ENCODE assay signal across 9 cellular contexts in genomic region chr20:845226-845868, GRCh38. TPM values are rescaled to one million over a fixed set of nuclear protein-coding genes. Genes with fewer than 3 reads are reported as not detected.
DNase-seq lines count a peak whose midpoint lies in the region; ATAC-seq and TF ChIP-seq lines count a peak whose summit lies in the region.
"Had no signal": no experiment of that assay in that cellular context is flagged by ENCODE, and none has a peak within 500 bp of the region (broad histone marks: within the 10 kb centered on the region; RNA-seq: fewer than 3 reads in every experiment).

No MANE protein-coding gene starts in this region.

- WGBS in right cardiac atrium, result 68% methylated on average over 50 of the region's 50 CpGs
- WGBS in mesendoderm (ENCODE audit: extremely low coverage, insufficient coverage, low lambda C conversion rate), result no CpG with 5 or more reads among the region's 50 CpGs

- no peak overlapping the region for H2BK120ac ChIP-seq in mesendoderm (ENCODE audit: low read depth, low read length)

- H3K4me2 ChIP-seq in mesendoderm (ENCODE audit: low read length), result peak overlapping the region; percentile 80

- H3K27ac ChIP-seq in right cardiac atrium (ENCODE audit: low read length) (no peak overlapping the region), ascending aorta (no peak overlapping the region), mesendoderm (ENCODE audit: low read depth, low read length) (no peak overlapping the region)

- no peak overlapping the region for H2BK5ac ChIP-seq in mesendoderm (ENCODE audit: low read length)

- ATAC-seq in right cardiac atrium (no peak), left ventricle myocardium superior (no peak), GM18867 (IDR thresholded peaks at IDR 0.05; ENCODE audit: unreplicated experiment) (no peak), HG03175 (IDR thresholded peaks at IDR 0.05; ENCODE audit: unreplicated experiment) (no peak)

- H3K4me3 ChIP-seq in right cardiac atrium (ENCODE audit: low read length) (no peak overlapping the region), ascending aorta (peak overlapping the region; percentile 36 to 61), mesendoderm (ENCODE audit: low read length) (peak overlapping the region; percentile 21)

- intact Hi-C loops in right cardiac atrium (cut with DNase I), result no loop called here
- intact Hi-C loops in left ventricle myocardium superior (cut with micrococcal nuclease), result no loop called here
- intact Hi-C loops in ascending aorta (cut with DNase I), result no loop called here

- TF ChIP-seq CTCF in ascending aorta (IDR thresholded peaks at IDR 0.05), result no peak

- peak in 2 of 3 donors; percentile 59 to 67 for DNase-seq in right cardiac atrium
- no peak for DNase-seq in left ventricle myocardium superior
- no peak for DNase-seq in ascending aorta (ENCODE audit: low spot score in 2 of 2)
- DNase-seq in mesendoderm, result peak; percentile 29
- DNase-seq in NCI-H2227 treated with DMSO at 0.1 percent for 48 hours (lab: John Stamatoyannopoulos, UW), result no peak
- DNase-seq in H4 (ENCODE audit: low spot score), result no peak
- DNase-seq: activated CD4-positive, alpha-beta T cell treated with anti-CD3 and anti-CD28 coated beads for 4 hours had no signal

- no peak overlapping the region for H3K18ac ChIP-seq in mesendoderm (ENCODE audit: low read length)

- H3K4me1 ChIP-seq in right cardiac atrium (ENCODE audit: control insufficient read depth, insufficient read depth, low read length) (peaks cover 5% of the 10 kb centered on the region), ascending aorta (peaks cover 7 to 9% of the 10 kb centered on the region in 2 donors), mesendoderm (ENCODE audit: control insufficient read depth, low read depth, low read length) (peaks cover 6% of the 10 kb centered on the region)

- no peak overlapping the region for H3K23ac ChIP-seq in mesendoderm (ENCODE audit: low read length)

- no peak overlapping the region for H3K4ac ChIP-seq in mesendoderm (ENCODE audit: low read depth, low read length)

- H4K8ac ChIP-seq in mesendoderm (ENCODE audit: low read depth, low read length), result no peak overlapping the region

- H2AK5ac ChIP-seq in mesendoderm (ENCODE audit: low read length), result no peak overlapping the region

- H3K9ac ChIP-seq in mesendoderm (ENCODE audit: low read length), result peak overlapping the region; percentile 65

- no peaks in the 10 kb centered on the region for H3K79me1 ChIP-seq in mesendoderm (ENCODE audit: low read length)

- no peak overlapping the region for H4K5ac ChIP-seq in mesendoderm (ENCODE audit: low read length)

- H3K27me3 ChIP-seq in right cardiac atrium (ENCODE audit: control insufficient read depth, insufficient read depth) (no peaks in the 10 kb centered on the region), ascending aorta (peaks cover 7% of the 10 kb centered on the region), mesendoderm (ENCODE audit: insufficient read depth, low read length, poor library complexity) (no peaks in the 10 kb centered on the region)

- no peak overlapping the region for H2BK15ac ChIP-seq in mesendoderm (replicated peaks; ENCODE audit: low read depth)

- peak overlapping the region; percentile 90 for H3K56ac ChIP-seq in mesendoderm (ENCODE audit: low read length)

- H3K79me2 ChIP-seq in mesendoderm (ENCODE audit: control insufficient read depth, insufficient read depth, low read length), result no peaks in the 10 kb centered on the region

- H3K36me3 ChIP-seq in ascending aorta (no peaks in the 10 kb centered on the region), mesendoderm (ENCODE audit: control insufficient read depth, insufficient read depth, low read length) (no peaks in the 10 kb centered on the region)

- H3K9me3 ChIP-seq in right cardiac atrium (ENCODE audit: control insufficient read depth, low read length) (no peaks in the 10 kb centered on the region), ascending aorta (no peaks in the 10 kb centered on the region)

RNA-seq across cellular contexts. Expression of gene FAM110A, which starts 11.8 kb away (rescaled TPM):
- total RNA-seq in right cardiac atrium (1 to 10 TPM; 2.6 to 4.3 (median 3.6) TPM), left ventricle myocardium superior (3.1 TPM), ascending aorta (9.7 TPM)
- 3.2 TPM for polyA plus RNA-seq in right cardiac atrium
- 7.2 TPM for polyA plus RNA-seq in mesendoderm (2013, experiment 1 of 2)
- 7.3 TPM for polyA plus RNA-seq in mesendoderm (2013, experiment 2 of 2)
- total RNA-seq in H4 (2014; rRNA removed; shearing (Covaris generic)), result 2.3 and 6.7 TPM in 2 replicates

Comparison
In these comparisons a context has a peak if more than half of its experiments do, and no peak if none do; other contexts are left out.
1. DNase-seq: peak in right cardiac atrium (2 of 3) and mesendoderm (single experiment); none in left ventricle myocardium superior (single experiment), ascending aorta (0 of 2), NCI-H2227 treated with DMSO at 0.1 percent for 48 hours (single experiment) and H4 (single experiment).